10 cellular contexts compared by ENCODE assay signal in the genomic region with DNA sequence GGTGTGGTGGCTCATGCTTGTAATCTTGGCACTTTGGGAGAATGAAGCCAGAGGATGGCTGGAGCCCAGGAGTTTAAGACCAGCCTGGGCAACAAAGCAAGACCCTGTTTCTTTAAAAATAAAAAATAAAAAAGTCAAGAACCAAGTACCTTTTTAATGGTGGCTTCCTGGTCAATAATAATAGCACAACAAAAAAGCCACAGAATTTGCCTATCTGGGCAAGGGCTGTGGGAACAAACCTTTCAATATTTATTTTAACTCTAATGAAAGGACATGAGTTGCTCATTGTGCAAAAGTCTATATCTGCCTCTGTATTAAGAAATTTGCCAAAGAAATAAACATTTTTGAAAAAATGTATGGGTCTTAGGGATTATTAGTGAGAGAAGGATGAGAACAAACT. TPM values are rescaled to one million over a fixed set of nuclear protein-coding genes. Genes with fewer than 3 reads are reported as not detected.
A peak's percentile ranks its signal among the peaks of the same experiment; 100 is the strongest.
DNase-seq lines count a peak whose midpoint lies in the region; ATAC-seq, FAIRE-seq and TF ChIP-seq lines count a peak whose summit lies in the region.
"Had no signal": no experiment of that assay in that cellular context is flagged by ENCODE, and none has a peak within 500 bp of the region (broad histone marks: within the 10 kb centered on the region; RNA-seq: fewer than 3 reads in every experiment).

No MANE protein-coding gene starts in this region.

- no peak overlapping the region for H2AFZ ChIP-seq in Loucy (ENCODE audit: low read length)

- DNase-seq in Caco-2, result no peak
- no peak for DNase-seq in central memory CD8-positive, alpha-beta T cell (ENCODE audit: low spot score in 2 of 2)
- DNase-seq in nephron progenitor cell, result no peak
- no peak for DNase-seq in RCC 7860 (ENCODE audit: low spot score)
- no peak for DNase-seq in tibial artery
- no peak for DNase-seq in middle frontal gyrus (ENCODE audit: extremely low spot score, low spot score)
- DNase-seq: EL, NCI-H446 treated with DMSO at 0.1 percent for 48 hours had no signal

- H3K27me3 ChIP-seq in Caco-2 (replicated peaks; ENCODE audit: control insufficient read depth, insufficient read depth, low read length) (no peaks in the 10 kb centered on the region), Loucy (ENCODE audit: insufficient read depth, low read length, poor library complexity, severe bottlenecking) (no peaks in the 10 kb centered on the region), tibial artery (no peaks in the 10 kb centered on the region)

- no peaks in the 10 kb centered on the region for H3K27me3 Mint-ChIP-seq in Caco-2 (ENCODE audit: insufficient read depth, unreplicated experiment)
- H3K27me3 Mint-ChIP-seq in central memory CD8-positive, alpha-beta T cell, result no peaks in the 10 kb centered on the region
- H3K27me3 Mint-ChIP-seq in nephron progenitor cell (ENCODE audit: low read depth, poor library complexity), result peaks cover 3% of the 10 kb centered on the region

- CTCF ChIA-PET in Caco-2 (lab: Charles Lee), result no interaction called here

- H3K4me2 ChIP-seq in Loucy (ENCODE audit: low read depth, low read length, poor library complexity, severe bottlenecking), result peak overlapping the region; percentile 83

- ATAC-seq in central memory CD8-positive, alpha-beta T cell (replicated peaks; ENCODE audit: extremely low read depth, poor library complexity, severe bottlenecking), result no peak
- ATAC-seq in GM18867 (IDR thresholded peaks at IDR 0.05; ENCODE audit: unreplicated experiment), result no peak

- H3K4me3 Mint-ChIP-seq in Caco-2 (ENCODE audit: unreplicated experiment) (peak overlapping the region; percentile 94), nephron progenitor cell (peak overlapping the region; percentile 92)
- H3K4me3 Mint-ChIP-seq in central memory CD8-positive, alpha-beta T cell, result no peak overlapping the region

- H3K9me3 ChIP-seq in Caco-2 (no peaks in the 10 kb centered on the region), Loucy (ENCODE audit: insufficient read depth, low read depth, low read length) (no peaks in the 10 kb centered on the region), tibial artery (no peaks in the 10 kb centered on the region)

- H3K4me1 Mint-ChIP-seq in Caco-2 (ENCODE audit: low read depth, unreplicated experiment) (peaks cover 15% of the 10 kb centered on the region), nephron progenitor cell (peaks cover 90% of the 10 kb centered on the region)
- peaks cover 58% of the 10 kb centered on the region for H3K4me1 Mint-ChIP-seq in central memory CD8-positive, alpha-beta T cell

- intact Hi-C loops in Caco-2 (cut with micrococcal nuclease; ENCODE audit: unreplicated experiment) (no loop called here), tibial artery (cut with DNase I; ENCODE audit: low total_unique reads) (no loop called here)

- H3K36me3 ChIP-seq in Caco-2 (ENCODE audit: control insufficient read depth, insufficient read depth, low read length) (no peaks in the 10 kb centered on the region), Loucy (ENCODE audit: insufficient read depth, low read length) (no peaks in the 10 kb centered on the region), tibial artery (no peaks in the 10 kb centered on the region)

- no peak for FAIRE-seq in RCC 7860 (lab: Jason Lieb, UNC)

- TF ChIP-seq CTCF in Caco-2 (IDR thresholded peaks at IDR 0.05; ENCODE audit: insufficient read depth in 1 of 2, low read depth in 1 of 2, low read length in 1 of 2, severe bottlenecking in 1 of 2, unreplicated experiment in 1 of 2) (no peak), Loucy (conservative IDR thresholded peaks at IDR 0.05; ENCODE audit: low read length) (no peak), nephron progenitor cell (IDR thresholded peaks at IDR 0.05) (no peak), tibial artery (IDR thresholded peaks at IDR 0.05) (no peak)

- no peak overlapping the region for H3K4me3 ChIP-seq in Caco-2 (ENCODE audit: low read depth, low read length)
- peak overlapping the region; percentile 78 for H3K4me3 ChIP-seq in Loucy (ENCODE audit: low read length, poor library complexity, severe bottlenecking)
- no peak overlapping the region for H3K4me3 ChIP-seq in tibial artery

- H3K9ac ChIP-seq in Loucy (ENCODE audit: low read depth, low read length, poor library complexity, severe bottlenecking), result peak overlapping the region; percentile 77

- BruUV-seq in Caco-2 (replicated peaks; lab: Mats Ljungman, UMichigan), result TSS peak; percentile 15

- no peaks in the 10 kb centered on the region for H3F3A ChIP-seq in Loucy (ENCODE audit: low read depth)

- peaks cover 71% of the 10 kb centered on the region for H3K79me2 ChIP-seq in Loucy (ENCODE audit: insufficient read depth, low read length)

- peaks cover 29% of the 10 kb centered on the region for H3K4me1 ChIP-seq in Caco-2
- H3K4me1 ChIP-seq in Loucy (ENCODE audit: insufficient read depth, low read length, poor library complexity, severe bottlenecking), result peaks cover 64% of the 10 kb centered on the region
- H3K4me1 ChIP-seq in tibial artery, result peaks cover 0 to 60% (median 30%) of the 10 kb centered on the region in 4 donors

- H3K9me3 Mint-ChIP-seq in Caco-2 (ENCODE audit: unreplicated experiment) (no peaks in the 10 kb centered on the region), nephron progenitor cell (no peaks in the 10 kb centered on the region)
- H3K9me3 Mint-ChIP-seq in central memory CD8-positive, alpha-beta T cell, result no peaks in the 10 kb centered on the region

- peak overlapping the region in 1 of 2 donors; percentile 86 for H3K27ac ChIP-seq in tibial artery

- H3K27ac Mint-ChIP-seq in Caco-2 (ENCODE audit: unreplicated experiment) (no peak overlapping the region), nephron progenitor cell (no peak overlapping the region)
- peak overlapping the region; percentile 84 for H3K27ac Mint-ChIP-seq in central memory CD8-positive, alpha-beta T cell (ENCODE audit: low read depth)

- POLR2A ChIA-PET in Caco-2 (lab: Charles Lee), result no interaction called here

- H4K20me1 ChIP-seq in Loucy (ENCODE audit: insufficient read depth, low read length, poor library complexity, severe bottlenecking), result peaks cover 52% of the 10 kb centered on the region

- H3K9me2 ChIP-seq in Loucy (replicated peaks; ENCODE audit: low read depth, low read length), result no peaks in the 10 kb centered on the region

- H3K36me3 Mint-ChIP-seq in Caco-2 (ENCODE audit: insufficient read depth, unreplicated experiment) (peaks cover 13% of the 10 kb centered on the region), nephron progenitor cell (ENCODE audit: low read depth) (peaks cover 14% of the 10 kb centered on the region)
- peaks cover 12% of the 10 kb centered on the region for H3K36me3 Mint-ChIP-seq in central memory CD8-positive, alpha-beta T cell (ENCODE audit: insufficient read depth)

RNA-seq across cellular contexts. Expression of a gene that starts 2.1 kb away (rescaled TPM):
- 30.1 and 34.0 TPM in 2 replicates for total RNA-seq in Caco-2 (2022)
